Comparison of ENCODE assay signal across 8 cellular contexts in the genomic region with DNA sequence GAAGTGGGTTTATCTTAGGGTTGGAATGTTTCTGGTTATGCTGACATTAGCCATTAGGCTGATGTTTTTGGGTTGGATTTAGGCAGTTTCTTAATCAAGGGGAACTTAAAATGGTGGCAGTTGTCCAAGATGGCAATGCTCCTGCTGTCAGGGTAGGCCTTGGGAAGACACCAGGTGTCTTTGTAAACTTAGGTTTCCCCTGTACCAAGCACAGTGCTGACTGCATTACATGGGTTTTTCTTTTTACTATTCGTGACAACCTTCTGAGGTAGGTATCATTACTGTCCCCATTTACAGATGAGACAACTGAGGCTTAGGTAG. TPM values are rescaled to one million over a fixed set of nuclear protein-coding genes. Genes with fewer than 3 reads are reported as not detected.
DNase-seq lines count a peak whose midpoint lies in the region; ATAC-seq and TF ChIP-seq lines count a peak whose summit lies in the region.

No MANE protein-coding gene starts in this region.

- H3K9me3 ChIP-seq in neural progenitor cell (ENCODE audit: low read depth) = peaks cover 6% of the 10 kb centered on the region

- H3K4me1 ChIP-seq in neural progenitor cell = peaks cover 5% of the 10 kb centered on the region

- H3F3A ChIP-seq in neural progenitor cell (ENCODE audit: low read depth) = peaks cover 4% of the 10 kb centered on the region

- DNase-seq in MCF 10A (ENCODE audit: unreplicated experiment) = peak; percentile 11
- no peak for DNase-seq in neural progenitor cell (ENCODE audit: low spot score)
- DNase-seq in DMS 273 treated with DMSO at 0.1 percent for 48 hours (lab: John Stamatoyannopoulos, UW) = no peak
- DNase-seq in ecto neural progenitor cell (ENCODE audit: low spot score) = no peak
- DNase-seq in H7 = no peak

- H3K4me3 Mint-ChIP-seq in MCF 10A (ENCODE audit: unreplicated experiment) (peak overlapping the region; percentile 86), neural progenitor cell (peak overlapping the region; percentile 98)

- H3K4me2 ChIP-seq in neural progenitor cell = no peak overlapping the region

- H4K20me1 ChIP-seq in neural progenitor cell (ENCODE audit: low read depth) = peaks cover 14% of the 10 kb centered on the region

- peaks cover 42% of the 10 kb centered on the region for H3K79me2 ChIP-seq in neural progenitor cell (ENCODE audit: low read depth)

- ATAC-seq in HG02943 (IDR thresholded peaks at IDR 0.05; ENCODE audit: low read depth, unreplicated experiment) (peak; percentile 26), GM18505 (IDR thresholded peaks at IDR 0.05; ENCODE audit: unreplicated experiment) (no peak)

- BruUV-seq in MCF 10A (replicated peaks; lab: Mats Ljungman, UMichigan) = no TSS peak

- H3K4me3 ChIP-seq in GM08714 (ENCODE audit: low read length) = peak overlapping the region; percentile 35; the same call in 1 of the 2 replicates
- no peak overlapping the region for H3K4me3 ChIP-seq in neural progenitor cell
- no peak overlapping the region for H3K4me3 ChIP-seq in H7 (ENCODE audit: insufficient read depth, low read depth, low read length)

- TF ChIP-seq CTCF in MCF 10A (IDR thresholded peaks at IDR 0.05; ENCODE audit: unreplicated experiment) = no peak
- no peak for TF ChIP-seq CTCF in neural progenitor cell (IDR thresholded peaks at IDR 0.05)

- H3K9me3 Mint-ChIP-seq in MCF 10A (ENCODE audit: unreplicated experiment) = no peaks in the 10 kb centered on the region
- H3K9me3 Mint-ChIP-seq in neural progenitor cell = peaks cover 4% of the 10 kb centered on the region

- H3K36me3 Mint-ChIP-seq in MCF 10A (ENCODE audit: insufficient read depth, unreplicated experiment) (peaks cover 3% of the 10 kb centered on the region), neural progenitor cell (no peaks in the 10 kb centered on the region)

- H3K27ac Mint-ChIP-seq in MCF 10A (ENCODE audit: low read depth, unreplicated experiment) (peak overlapping the region; percentile 74), neural progenitor cell (peak overlapping the region; percentile 16)

- H3K9ac ChIP-seq in neural progenitor cell = no peak overlapping the region

- H3K27me3 ChIP-seq in neural progenitor cell = no peaks in the 10 kb centered on the region
- H3K27me3 ChIP-seq in H7 (ENCODE audit: control insufficient read depth, insufficient read depth, low read length) = no peaks in the 10 kb centered on the region

- H3K27me3 Mint-ChIP-seq in MCF 10A (ENCODE audit: insufficient read depth, unreplicated experiment) (no peaks in the 10 kb centered on the region), neural progenitor cell (ENCODE audit: insufficient read depth, low read depth) (peaks cover 4% of the 10 kb centered on the region)

- H3K27ac ChIP-seq in neural progenitor cell = no peak overlapping the region

- CTCF ChIA-PET in MCF 10A (lab: Yijun Ruan, JAX) = interaction anchor here (0.6 to 4.5 kb wide), 34 partner anchors 10 to 618 kb away, joined by 3 to 23 read pairs (median 4); a partner anchor contains a TSS

- H3K36me3 ChIP-seq in neural progenitor cell (no peaks in the 10 kb centered on the region), H7 (replicated peaks; ENCODE audit: control insufficient read depth, insufficient read depth, low read length) (peaks cover 2% of the 10 kb centered on the region; the same call in 1 of the 2 replicates)

- H3K4me1 Mint-ChIP-seq in MCF 10A (ENCODE audit: insufficient read depth, unreplicated experiment) (peaks cover 28% of the 10 kb centered on the region), neural progenitor cell (peaks cover 10% of the 10 kb centered on the region)

- intact Hi-C loops in MCF 10A (cut with micrococcal nuclease) = loop anchor here (1.0 to 5.0 kb wide), 5 partner anchors 199 to 645 kb away; no protein-coding TSS in a partner anchor

- TF ChIP-seq POLR2A in GM18505 (IDR thresholded peaks at IDR 0.05; ENCODE audit: borderline replicate concordance, extremely low read depth, insufficient read depth, insufficient read length) = no peak

- POLR2A ChIA-PET in MCF 10A (lab: Yijun Ruan, JAX) = interaction anchor here (0.6 to 3.8 kb wide), 15 partner anchors 8 to 626 kb away, joined by 3 to 24 read pairs (median 3); a partner anchor contains a TSS

- peak overlapping the region; percentile 95 for H2AFZ ChIP-seq in neural progenitor cell (replicated peaks)

RNA-seq across cellular contexts. Expression of a gene that starts 0.5 kb away (rescaled TPM):
- total RNA-seq in MCF 10A (2022) = 26.4 and 28.7 TPM in 2 replicates
- total RNA-seq in neural progenitor cell (ENCODE audit: low replicate concordance) = 25.3 and 29.9 TPM in 2 replicates
- total RNA-seq in H7 (2014; rRNA removed; shearing (Covaris generic)) = 52.1 and 64.8 TPM in 2 replicates

RNA-seq across cellular contexts. Expression of a gene that starts 56.7 kb away (rescaled TPM):
- total RNA-seq in MCF 10A (2022) (not detected in 2 replicates), neural progenitor cell (ENCODE audit: low replicate concordance) (0.03 TPM in 1 of 2 replicates, not detected in the other)
- total RNA-seq in H7 (2014; rRNA removed; shearing (Covaris generic)) = not detected in 2 replicates
